8 cellular contexts compared by ENCODE assay signal in the genomic region with DNA sequence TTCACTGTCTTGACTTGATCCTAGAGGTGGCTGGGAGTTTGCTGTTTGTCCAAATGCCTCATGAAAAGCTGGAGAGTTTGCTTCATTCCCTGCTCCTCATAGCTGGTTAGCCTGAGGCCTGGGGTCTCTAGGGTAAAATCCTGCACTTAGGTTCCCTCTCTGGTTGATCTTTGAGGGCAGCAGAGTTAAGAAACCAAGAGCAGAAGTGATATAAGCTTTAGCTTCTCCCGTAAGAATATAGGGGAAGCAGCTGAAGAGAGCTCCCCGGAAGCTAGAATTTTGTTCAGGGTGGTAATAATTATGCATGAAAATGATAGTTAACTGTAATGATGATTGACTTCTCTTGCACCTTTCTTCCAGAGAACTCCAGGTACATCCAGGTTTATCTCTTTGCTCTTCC. TPM values are rescaled to one million over a fixed set of nuclear protein-coding genes. Genes with fewer than 3 reads are reported as not detected.
DNase-seq lines count a peak whose midpoint lies in the region; FAIRE-seq and TF ChIP-seq lines count a peak whose summit lies in the region.

No MANE protein-coding gene starts in this region.

- no peaks in the 10 kb centered on the region for H3K9me2 ChIP-seq in GM23248 (ENCODE audit: insufficient read depth)

- H3K9me3 ChIP-seq in GM23248 (ENCODE audit: low read depth) (no peaks in the 10 kb centered on the region), SJSA1 (replicated peaks) (no peaks in the 10 kb centered on the region), fibroblast of lung (ENCODE audit: control insufficient read depth, insufficient read depth, low read depth, low read length) (no peaks in the 10 kb centered on the region)

- H3K4me3 ChIP-seq in GM23248 (peak overlapping the region; percentile 82), SJSA1 (peak overlapping the region; percentile 62), fibroblast of lung (replicated peaks in 1 of 4; ENCODE audit: control extremely low read depth in 1 of 4, insufficient read depth in 1 of 4, low read depth in 3 of 4, low read length in 4 of 4) (peak overlapping the region; percentile 72 to 99 (median 86)), skeletal muscle cell (ENCODE audit: low read depth, low read length) (peak overlapping the region; percentile 65)

- POLR2A ChIA-PET in GM10248 (lab: Yijun Ruan, JAX) = interaction anchor here (0.5 to 6.5 kb wide), 7 partner anchors 8 to 204 kb away, joined by 3 to 166 read pairs (median 4); a partner anchor contains a TSS

- H3K9ac ChIP-seq in GM23248 (peak overlapping the region; percentile 95), fibroblast of lung (ENCODE audit: insufficient read depth, low read length) (no peak overlapping the region)

- H3F3A ChIP-seq in GM23248 (ENCODE audit: insufficient read depth) = no peaks in the 10 kb centered on the region

- FAIRE-seq in urothelium cell line (lab: Jason Lieb, UNC) = no peak

- CTCF ChIA-PET in GM10248 (lab: Yijun Ruan, JAX) = interaction anchor here (0.6 to 18.9 kb wide), 3 partner anchors 12 to 111 kb away, joined by 3 to 403 read pairs (median 4); a partner anchor contains a TSS

- no peak for TF ChIP-seq CTCF in fibroblast of lung (conservative IDR thresholded peaks at IDR 0.05 in 1 of 2, IDR thresholded peaks at IDR 0.05 in 1 of 2; ENCODE audit: low read depth in 1 of 2, low read length in 2 of 2)
- TF ChIP-seq CTCF in GM10248 (IDR thresholded peaks at IDR 0.05; ENCODE audit: control extremely low read depth, extremely low read depth, low read depth, missing control alignments) = no peak

- H4K20me1 ChIP-seq in GM23248 (ENCODE audit: insufficient read depth) (no peaks in the 10 kb centered on the region), fibroblast of lung (ENCODE audit: control insufficient read depth, extremely low read depth, insufficient read depth, low read length) (no peaks in the 10 kb centered on the region)

- H2AFZ ChIP-seq in GM23248 = peak overlapping the region; percentile 90
- H2AFZ ChIP-seq in fibroblast of lung (ENCODE audit: low read length) = no peak overlapping the region

- H3K79me2 ChIP-seq in GM23248 (ENCODE audit: insufficient read depth) (peaks cover 64% of the 10 kb centered on the region), fibroblast of lung (ENCODE audit: control insufficient read depth, insufficient read depth, low read length) (peaks cover 42% of the 10 kb centered on the region)

- H3K4me2 ChIP-seq in GM23248 (ENCODE audit: unreplicated experiment) (peak overlapping the region; percentile 99), fibroblast of lung (ENCODE audit: extremely low read depth, insufficient read depth, low read length) (peak overlapping the region; percentile 91)

- in situ Hi-C loops in GM23248 (cut with MboI) = no loop called here

- H3K27ac ChIP-seq in GM23248 = peak overlapping the region; percentile 92
- peak overlapping the region; percentile 43 for H3K27ac ChIP-seq in SJSA1
- H3K27ac ChIP-seq in fibroblast of lung (ENCODE audit: insufficient read depth, low read length) = no peak overlapping the region

- H3K27me3 ChIP-seq in GM23248 (replicated peaks; ENCODE audit: insufficient read depth) (no peaks in the 10 kb centered on the region), SJSA1 (replicated peaks) (no peaks in the 10 kb centered on the region), fibroblast of lung (ENCODE audit: control insufficient read depth, insufficient read depth, low read length) (no peaks in the 10 kb centered on the region)

- H3K4me1 ChIP-seq in GM23248 (ENCODE audit: insufficient read depth) = peaks cover 16% of the 10 kb centered on the region
- peaks cover 13% of the 10 kb centered on the region for H3K4me1 ChIP-seq in SJSA1 (replicated peaks)
- no peaks in the 10 kb centered on the region for H3K4me1 ChIP-seq in fibroblast of lung (ENCODE audit: control insufficient read depth, extremely low read depth, insufficient read depth, low read length)

- WGBS in GM23248 (ENCODE audit: low coverage in 1 of 2, low lambda C conversion rate in 2 of 2, missing lambda C conversion rate in 2 of 2), 2 experiments = 55 to 56% methylated on average over 2 of the region's 2 CpGs

- peaks cover 23% of the 10 kb centered on the region for H3K36me3 ChIP-seq in GM23248 (ENCODE audit: low read depth)
- peaks cover 56% of the 10 kb centered on the region for H3K36me3 ChIP-seq in SJSA1
- peaks cover 6% of the 10 kb centered on the region for H3K36me3 ChIP-seq in fibroblast of lung (ENCODE audit: control insufficient read depth, insufficient read depth, low read length)

- DNase-seq in GM23248 = no peak
- DNase-seq in SJSA1 (ENCODE audit: low read depth in 1 of 2, low spot score in 2 of 2) = no peak
- DNase-seq in fibroblast of lung (ENCODE audit: low read depth in 2 of 2) = no peak
- no peak for DNase-seq in skeletal muscle cell (ENCODE audit: low read depth)
- DNase-seq in DMS53 (lab: John Stamatoyannopoulos, UW) = no peak
- no peak for DNase-seq in NCI-H1048 (lab: John Stamatoyannopoulos, UW)
- no peak for DNase-seq in urothelium cell line (ENCODE audit: low spot score)
- no peak for DNase-seq in GM10248 (ENCODE audit: extremely low spot score)

RNA-seq across cellular contexts. Expression of a gene that starts 1.4 kb away (rescaled TPM):
- total RNA-seq in GM23248 (2014; rRNA removed; shearing (Covaris generic)) = 26.8 and 34.8 TPM in 2 replicates
- polyA plus RNA-seq in GM23248 (2016; fragmentation: Nextera tagmentation; extraction: Ambion mirVana) = 25.5 and 26.7 TPM in 2 replicates
- 42.0 and 63.6 TPM in 2 replicates for total RNA-seq in SJSA1 (2014; rRNA removed; shearing (Covaris generic))
- 36.0 and 44.9 TPM in 2 replicates for total RNA-seq in fibroblast of lung
- 30.3 and 33.8 TPM in 2 replicates for polyA plus RNA-seq in fibroblast of lung
- polyA plus RNA-seq in fibroblast of lung (2012) = 18.8 and 23.0 TPM in 2 replicates
- polyA minus RNA-seq in fibroblast of lung (ENCODE audit: low replicate concordance) = 41.8 and 61.1 TPM in 2 replicates

RNA-seq across cellular contexts. Expression of a gene that starts 7.9 kb away (rescaled TPM):
- 4.5 and 5.9 TPM in 2 replicates for total RNA-seq in GM23248 (2014; rRNA removed; shearing (Covaris generic))
- polyA plus RNA-seq in GM23248 (2016; fragmentation: Nextera tagmentation; extraction: Ambion mirVana) = 2.9 and 4.4 TPM in 2 replicates
- 36.5 and 40.0 TPM in 2 replicates for total RNA-seq in SJSA1 (2014; rRNA removed; shearing (Covaris generic))
- 0.26 and 3.0 TPM in 2 replicates for total RNA-seq in fibroblast of lung
- polyA plus RNA-seq in fibroblast of lung = 2.4 and 9.9 TPM in 2 replicates
- polyA plus RNA-seq in fibroblast of lung (2012) = 1.5 and 6.2 TPM in 2 replicates
- polyA minus RNA-seq in fibroblast of lung (ENCODE audit: low replicate concordance) = 3.0 TPM in 1 of 2 replicates, not detected in the other

RNA-seq across cellular contexts. Expression of a gene that starts 13.0 kb away (rescaled TPM):
- total RNA-seq in GM23248 (2014; rRNA removed; shearing (Covaris generic)) = 26.8 and 28.3 TPM in 2 replicates
- 9.8 and 12.6 TPM in 2 replicates for polyA plus RNA-seq in GM23248 (2016; fragmentation: Nextera tagmentation; extraction: Ambion mirVana)
- 48.0 and 64.8 TPM in 2 replicates for total RNA-seq in SJSA1 (2014; rRNA removed; shearing (Covaris generic))
- total RNA-seq in fibroblast of lung = 39.8 and 49.4 TPM in 2 replicates
- 23.6 and 25.7 TPM in 2 replicates for polyA plus RNA-seq in fibroblast of lung
- 20.6 and 22.3 TPM in 2 replicates for polyA plus RNA-seq in fibroblast of lung (2012)
- 24.1 and 25.7 TPM in 2 replicates for polyA minus RNA-seq in fibroblast of lung (ENCODE audit: low replicate concordance)
